9 cellular contexts compared by ENCODE assay signal in genomic region chr5:124744170-124744911, GRCh38. TPM values are rescaled to one million over a fixed set of nuclear protein-coding genes. Genes with fewer than 3 reads are reported as not detected.
A peak's percentile ranks its signal among the peaks of the same experiment; 100 is the strongest.
DNase-seq lines count a peak whose midpoint lies in the region; ATAC-seq and TF ChIP-seq lines count a peak whose summit lies in the region.
"Had no signal": no experiment of that assay in that cellular context is flagged by ENCODE, and none has a peak within 500 bp of the region (broad histone marks: within the 10 kb centered on the region; RNA-seq: fewer than 3 reads in every experiment).

No MANE protein-coding gene starts in this region.

- TF ChIP-seq CTCF in mammary epithelial cell (conservative IDR thresholded peaks at IDR 0.05 in 1 of 2, IDR thresholded peaks at IDR 0.05 in 1 of 2; ENCODE audit: extremely low read depth in 1 of 2, insufficient read depth in 1 of 2, low read depth in 1 of 2, low read length in 2 of 2) = peak; percentile 2 to 5
- no peak for TF ChIP-seq CTCF in testis (IDR thresholded peaks at IDR 0.05)

- peaks cover 4% of the 10 kb centered on the region for H3K9me3 Mint-ChIP-seq in activated naive CD4-positive, alpha-beta T cell treated with anti-CD3 and anti-CD28 coated beads for 36 hours
- H3K9me3 Mint-ChIP-seq: dendritic cell treated with granulocyte-macrophage colony-stimulating factor and Interleukin-4, amounts not matched to agents 40 ng/mL and 50 ng/mL, for 4 days had no signal

- H3K4me3 ChIP-seq in HUES64 (ENCODE audit: low read length) (peak overlapping the region; percentile 90), mammary epithelial cell (replicated peaks in 1 of 3; ENCODE audit: insufficient read depth in 1 of 3, low read depth in 2 of 3, low read length in 3 of 3) (peak overlapping the region; percentile 75 to 97 (median 75)), testis (peak overlapping the region; percentile 52 to 62)

- H3K27ac Mint-ChIP-seq in activated naive CD4-positive, alpha-beta T cell treated with anti-CD3 and anti-CD28 coated beads for 36 hours = no peak overlapping the region
- H3K27ac Mint-ChIP-seq: dendritic cell treated with granulocyte-macrophage colony-stimulating factor and Interleukin-4, amounts not matched to agents 40 ng/mL and 50 ng/mL, for 4 days had no signal

- peak overlapping the region; percentile 94 for H3K4me2 ChIP-seq in mammary epithelial cell (ENCODE audit: insufficient read depth, low read depth, low read length)

- DNase-seq in mammary epithelial cell (peak; percentile 52), left kidney (ENCODE audit: low read depth, low spot score) (peak; percentile 77), testis (peak; percentile 71), KBM-7 (no peak)
- DNase-seq in stimulated activated naive CD4-positive, alpha-beta T cell (lab: John Stamatoyannopoulos, UW) = no peak
- DNase-seq in activated naive CD4-positive, alpha-beta T cell treated with anti-CD3 and anti-CD28 coated beads for 36 hours = no peak

- H3K27me3 ChIP-seq in HUES64 (ENCODE audit: insufficient read depth, low read length) = no peaks in the 10 kb centered on the region; the same call in 1 of the 2 replicates
- H3K27me3 ChIP-seq in mammary epithelial cell (ENCODE audit: insufficient read depth, low read length) = no peaks in the 10 kb centered on the region
- H3K27me3 ChIP-seq in testis = no peaks in the 10 kb centered on the region

- intact Hi-C loops in mammary epithelial cell (cut with micrococcal nuclease) (loop anchor here (5.0 to 10.0 kb wide), 9 partner anchors 150 to 1858 kb away; partner anchors contain the start of gene PHAX), testis (cut with DNase I; ENCODE audit: low total_unique reads) (no loop called here)
- intact Hi-C loops in activated naive CD4-positive, alpha-beta T cell treated with anti-CD3 and anti-CD28 coated beads for 36 hours (cut with micrococcal nuclease) = no loop called here

- ATAC-seq in HG02938 (IDR thresholded peaks at IDR 0.05; ENCODE audit: unreplicated experiment) = no peak

- no peaks in the 10 kb centered on the region for H3K36me3 Mint-ChIP-seq in activated naive CD4-positive, alpha-beta T cell treated with anti-CD3 and anti-CD28 coated beads for 36 hours (ENCODE audit: low read depth)

- peaks cover 25% of the 10 kb centered on the region for H3K4me1 Mint-ChIP-seq in activated naive CD4-positive, alpha-beta T cell treated with anti-CD3 and anti-CD28 coated beads for 36 hours (ENCODE audit: low read depth)

- CTCF ChIA-PET in mammary epithelial cell (lab: Charles Lee; ENCODE audit: low non-redundant PET) = interaction anchor here (0.7 kb wide), 1 partner anchor 354 kb away, joined by 5 read pairs; no protein-coding TSS in a partner anchor
- CTCF ChIA-PET in activated naive CD4-positive, alpha-beta T cell treated with anti-CD3 and anti-CD28 coated beads for 36 hours (lab: Charles Lee) = no interaction called here

- H3K36me3 ChIP-seq in HUES64 (ENCODE audit: insufficient read depth, low read length) (no peaks in the 10 kb centered on the region), mammary epithelial cell (ENCODE audit: insufficient read depth, low read length) (no peaks in the 10 kb centered on the region), testis (ENCODE audit: low read depth, missing control alignments) (no peaks in the 10 kb centered on the region)

- peaks cover 41% of the 10 kb centered on the region for H3K79me2 ChIP-seq in mammary epithelial cell (ENCODE audit: insufficient read depth, low read length)

- peak overlapping the region; percentile 84 for H2AFZ ChIP-seq in mammary epithelial cell (ENCODE audit: low read depth, low read length)

- TF ChIP-seq POLR2A in testis (IDR thresholded peaks at IDR 0.05) = no peak

- H3K4me1 ChIP-seq in HUES64 (ENCODE audit: insufficient read depth, low read length) (peaks cover 46% of the 10 kb centered on the region), mammary epithelial cell (ENCODE audit: insufficient read depth, low read length) (peaks cover 43% of the 10 kb centered on the region), testis (peaks cover 24% of the 10 kb centered on the region)

- peaks cover 36% of the 10 kb centered on the region for H3K27me3 Mint-ChIP-seq in activated naive CD4-positive, alpha-beta T cell treated with anti-CD3 and anti-CD28 coated beads for 36 hours (ENCODE audit: low read depth)

- in situ Hi-C loops in mammary epithelial cell (cut with MboI; ENCODE audit: low sequenced_read_pairs in 2 of 2) = loop anchor here in 1 of 2 donors (10.0 to 25.0 kb wide), 3 partner anchors 100 to 668 kb away; no protein-coding TSS in a partner anchor
- in situ Hi-C loops in KBM-7 (cut with MboI; ENCODE audit: low pct_unique_long_range_greater_than_20kb, low sequenced_read_pairs) = no loop called here

- no peaks in the 10 kb centered on the region for H4K20me1 ChIP-seq in mammary epithelial cell (ENCODE audit: insufficient read depth, low read length)

- dilution Hi-C loops in mammary epithelial cell (cut with HindIII; ENCODE audit: low sequenced_read_pairs) = loop anchor here (5.0 kb wide), 1 partner anchor 92 kb away; no protein-coding TSS in a partner anchor

- peak overlapping the region; percentile 85; the same call in 1 of the 2 replicates for H3K9ac ChIP-seq in HUES64 (ENCODE audit: low read depth, low read length)
- H3K9ac ChIP-seq in mammary epithelial cell (ENCODE audit: insufficient read depth, low read length) = peak overlapping the region; percentile 93

- peak overlapping the region; percentile 70 for H3K27ac ChIP-seq in HUES64 (ENCODE audit: low read depth, low read length)
- H3K27ac ChIP-seq in mammary epithelial cell (ENCODE audit: insufficient read depth, low read depth, low read length) = peak overlapping the region; percentile 92
- H3K27ac ChIP-seq in testis = peak overlapping the region; percentile 9 to 43

- H3K4me3 Mint-ChIP-seq in activated naive CD4-positive, alpha-beta T cell treated with anti-CD3 and anti-CD28 coated beads for 36 hours = no peak overlapping the region
- H3K4me3 Mint-ChIP-seq: dendritic cell treated with granulocyte-macrophage colony-stimulating factor and Interleukin-4, amounts not matched to agents 40 ng/mL and 50 ng/mL, for 4 days had no signal

- no TSS peak for BruUV-seq in mammary epithelial cell (replicated peaks; lab: Mats Ljungman, UMichigan)

- H3K9me3 ChIP-seq in HUES64 (ENCODE audit: insufficient read depth, low read depth, low read length) (no peaks in the 10 kb centered on the region), mammary epithelial cell (replicated peaks; ENCODE audit: insufficient read depth, low read length) (no peaks in the 10 kb centered on the region), testis (no peaks in the 10 kb centered on the region)

- 3% methylated on average over 26 of the region's 26 CpGs for WGBS in HUES64
- 1% methylated on average over 21 of the region's 26 CpGs for WGBS in mammary epithelial cell (ENCODE audit: low coverage, missing lambda C conversion rate)
- WGBS in testis, 2 donors = 12 to 45% methylated on average over 15 to 26 of the region's 26 CpGs

RNA-seq across cellular contexts. Expression of gene ZNF608, which starts 2.1 kb away (rescaled TPM):
- polyA plus RNA-seq in HUES64 (2013, experiment 1 of 2) = 30.8 TPM
- polyA plus RNA-seq in HUES64 (2013, experiment 2 of 2) = 38.7 TPM
- total RNA-seq in mammary epithelial cell (10 to 100 TPM in 1 of 2 donors, 1 to 10 TPM in 1; 7.0 to 20.0 TPM), testis (10 to 100 TPM; 42.1 to 42.4 TPM)
- polyA plus RNA-seq in mammary epithelial cell (4.4 TPM), testis (ENCODE audit: insufficient read depth, low read depth, low replicate concordance) (28.7 TPM)
- 5.8 TPM for polyA minus RNA-seq in mammary epithelial cell
- total RNA-seq in activated naive CD4-positive, alpha-beta T cell treated with anti-CD3 and anti-CD28 coated beads for 36 hours = not detected

Comparison
In these comparisons a context has a peak if more than half of its experiments do, and no peak if none do; other contexts are left out.
1. H3K27ac ChIP-seq: peak in every context shown above with its lines; median percentile 92 in mammary epithelial cell; 70 in HUES64; 26 in testis.
2. DNase-seq: peak in mammary epithelial cell (single experiment), left kidney (single experiment) and testis (single experiment); none in stimulated activated naive CD4-positive, alpha-beta T cell (0 of 6), activated naive CD4-positive, alpha-beta T cell treated with anti-CD3 and anti-CD28 coated beads for 36 hours (single experiment) and KBM-7 (single experiment).
3. CTCF ChIP-seq: peak in mammary epithelial cell (2 of 2); none in testis (0 of 3).
4. RNA of gene ZNF608, which starts 2.1 kb away (total RNA-seq): 42.1 to 42.4 TPM in testis and 7.0 to 20.0 TPM in mammary epithelial cell; not detected in activated naive CD4-positive, alpha-beta T cell treated with anti-CD3 and anti-CD28 coated beads for 36 hours; every median in the first group is over 4 times any median in the second.
5. Peak in every context shown above with its lines, with median percentiles within 50 percentile points of each other: H3K4me3 ChIP-seq.